29 cellular contexts compared by ENCODE assay signal in genomic region chr12:118447181-118447580, GRCh38.
"Had no signal": no experiment of that assay in that cellular context is flagged by ENCODE, and none has a peak within 500 bp of the region (broad histone marks: within the 10 kb centered on the region; RNA-seq: fewer than 3 reads in every experiment).

No MANE protein-coding gene starts in this region.

- H3K36me3 ChIP-seq: neutrophil, pancreas, prostate gland, right atrium auricular region, right lobe of liver, sigmoid colon, suprapubic skin, tibial artery, transverse colon, upper lobe of right lung, uterus had no signal

- DNase-seq: naive thymus-derived CD8-positive, alpha-beta T cell; nephron progenitor cell; nucleus accumbens; pancreas; retina; right lobe of liver; sigmoid colon; small intestine; stimulated activated CD4-positive, alpha-beta T cell treated with anti-CD3 and anti-CD28 coated beads, Interleukin-15, amount 100 ng/mL, for 24 hours; stimulated activated CD4-positive, alpha-beta T cell treated with anti-CD3 and anti-CD28 coated beads, Interleukin-2, amount 100 ng/mL, for 24 hours; stimulated activated CD4-positive, alpha-beta T cell treated with anti-CD3 and anti-CD28 coated beads, Interleukin-2, amount 100 ng/mL, for 48 hours; stimulated activated CD4-positive, alpha-beta T cell treated with anti-CD3 and anti-CD28 coated beads, Interleukin-4, amount 100 ng/mL, for 24 hours; stimulated activated naive CD4-positive, alpha-beta T cell; stimulated activated naive CD8-positive, alpha-beta T cell treated with anti-CD3 and anti-CD28 coated beads, Interleukin-15, amount 100 ng/mL, for 72 hours; stimulated activated naive CD8-positive, alpha-beta T cell treated with anti-CD3 and anti-CD28 coated beads, Interleukin-15, Interleukin-2, amounts not matched to agents 100 U/mL and 50 U/mL, for 24 hours; substantia nigra; testis; tibial artery; transverse colon; upper lobe of right lung; uterus had no signal

- H3K27me3 ChIP-seq: pancreas, right atrium auricular region, right lobe of liver, sigmoid colon, testis, tibial artery, transverse colon, uterus had no signal

- H3K27ac Mint-ChIP-seq: natural killer cell treated with Interleukin-12 subunit alpha and Interleukin-12 subunit beta and Interleukin-15 and Interleukin-18, amount 100 ng/mL, for 72 hours; nephron progenitor cell; stimulated activated effector memory CD8-positive, alpha-beta T cell treated with anti-CD3 and anti-CD28 coated beads, Interleukin-12 subunit alpha, Interleukin-12 subunit beta, amount 100 ng/mL, for 72 hours; stimulated activated naive CD8-positive, alpha-beta T cell treated with anti-CD3 and anti-CD28 coated beads, Interleukin-15, amount 100 ng/mL, for 72 hours; type B pancreatic cell had no signal

- H3K4me3 ChIP-seq: pancreas, prostate gland, right atrium auricular region, right lobe of liver, sigmoid colon, suprapubic skin, testis, tibial artery, transverse colon, upper lobe of right lung, uterus had no signal

- H3K27ac ChIP-seq: neutrophil, pancreas, prostate gland, right atrium auricular region, right lobe of liver, sigmoid colon, suprapubic skin, testis, tibial artery, transverse colon, upper lobe of right lung, uterus had no signal

- H3K4me1 Mint-ChIP-seq: naive thymus-derived CD8-positive, alpha-beta T cell; nephron progenitor cell; neural crest cell; stimulated activated effector memory CD8-positive, alpha-beta T cell treated with anti-CD3 and anti-CD28 coated beads, Interleukin-12 subunit alpha, Interleukin-12 subunit beta, amount 100 ng/mL, for 72 hours; stimulated activated naive CD8-positive, alpha-beta T cell treated with anti-CD3 and anti-CD28 coated beads, Interleukin-15, amount 100 ng/mL, for 72 hours had no signal

- H3K36me3 Mint-ChIP-seq: natural killer cell treated with Interleukin-12 subunit alpha and Interleukin-12 subunit beta and Interleukin-15 and Interleukin-18, amount 100 ng/mL, for 72 hours; stimulated activated effector memory CD8-positive, alpha-beta T cell treated with anti-CD3 and anti-CD28 coated beads, Interleukin-12 subunit alpha, Interleukin-12 subunit beta, amount 100 ng/mL, for 72 hours; type B pancreatic cell had no signal

- ATAC-seq: naive thymus-derived CD8-positive, alpha-beta T cell; natural killer cell treated with Interleukin-12 subunit alpha and Interleukin-12 subunit beta and Interleukin-15 and Interleukin-18, amount 100 ng/mL, for 72 hours; pancreas; right lobe of liver; stimulated activated effector memory CD8-positive, alpha-beta T cell treated with anti-CD3 and anti-CD28 coated beads, Interleukin-12 subunit alpha, Interleukin-12 subunit beta, amount 100 ng/mL, for 72 hours; stimulated activated naive CD8-positive, alpha-beta T cell treated with anti-CD3 and anti-CD28 coated beads, Interleukin-15, amount 100 ng/mL, for 72 hours; stimulated activated naive CD8-positive, alpha-beta T cell treated with anti-CD3 and anti-CD28 coated beads, Interleukin-15, Interleukin-2, amounts not matched to agents 100 U/mL and 50 U/mL, for 24 hours; upper lobe of right lung had no signal

- H3K4me3 Mint-ChIP-seq: naive thymus-derived CD8-positive, alpha-beta T cell; natural killer cell treated with Interleukin-12 subunit alpha and Interleukin-12 subunit beta and Interleukin-15 and Interleukin-18, amount 100 ng/mL, for 72 hours; nephron progenitor cell; neural crest cell; stimulated activated effector memory CD8-positive, alpha-beta T cell treated with anti-CD3 and anti-CD28 coated beads, Interleukin-12 subunit alpha, Interleukin-12 subunit beta, amount 100 ng/mL, for 72 hours; stimulated activated naive CD8-positive, alpha-beta T cell treated with anti-CD3 and anti-CD28 coated beads, Interleukin-15, amount 100 ng/mL, for 72 hours; type B pancreatic cell had no signal

- H3K4me1 ChIP-seq: pancreas, prostate gland, right atrium auricular region, right lobe of liver, suprapubic skin, testis, tibial artery, transverse colon, upper lobe of right lung, uterus had no signal

- H3K9me3 Mint-ChIP-seq: nephron progenitor cell; stimulated activated effector memory CD8-positive, alpha-beta T cell treated with anti-CD3 and anti-CD28 coated beads, Interleukin-12 subunit alpha, Interleukin-12 subunit beta, amount 100 ng/mL, for 72 hours; stimulated activated naive CD8-positive, alpha-beta T cell treated with anti-CD3 and anti-CD28 coated beads, Interleukin-15, amount 100 ng/mL, for 72 hours; type B pancreatic cell had no signal
